In the genomic region with DNA sequence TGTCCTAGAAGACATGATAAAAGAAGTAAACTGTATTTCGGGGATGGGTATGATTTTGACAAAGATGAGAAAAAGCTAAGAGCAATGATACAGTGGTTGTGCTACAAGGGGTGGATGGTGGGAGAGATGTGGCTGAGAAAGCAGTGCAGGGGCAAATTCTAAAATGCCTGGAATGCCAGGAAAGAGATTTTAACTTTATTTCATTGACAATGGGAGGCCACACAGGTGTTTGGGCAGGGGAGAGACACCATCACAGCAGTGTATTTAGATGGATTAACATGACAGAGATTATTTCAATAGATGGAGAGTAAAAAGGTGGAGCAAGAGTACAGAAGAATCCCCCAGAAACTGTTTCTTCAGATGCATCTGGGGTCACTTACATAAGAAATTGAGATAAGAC, we compare ENCODE assay signal across 2 cellular contexts.
TF ChIP-seq lines count a peak whose summit lies in the region.

No MANE protein-coding gene starts in this region.

TF ChIP-seq in WTC11, 78 proteins besides CTCF, POLR2A, EP300 and RAD21 (continued from another document and continues in another):
- TF ChIP-seq TEAD4 (CRISPR knock-in tag; IDR thresholded peaks at IDR 0.05) (no peak), ZNF281 (CRISPR knock-in tag; IDR thresholded peaks at IDR 0.05) (no peak), CBFB (CRISPR knock-in tag; IDR thresholded peaks at IDR 0.05; ENCODE audit: low read depth) (no peak), ZNF416 (CRISPR knock-in tag; IDR thresholded peaks at IDR 0.05) (no peak), NR3C1 (CRISPR knock-in tag; conservative IDR thresholded peaks at IDR 0.05; ENCODE audit: low read depth) (no peak), ZNF232 (CRISPR knock-in tag; IDR thresholded peaks at IDR 0.05) (no peak), GABPB1 (CRISPR knock-in tag; IDR thresholded peaks at IDR 0.05) (no peak), MAX (CRISPR knock-in tag; IDR thresholded peaks at IDR 0.05) (no peak), ZNF671 (CRISPR knock-in tag; IDR thresholded peaks at IDR 0.05) (no peak)
- TF ChIP-seq, protein P1, sequence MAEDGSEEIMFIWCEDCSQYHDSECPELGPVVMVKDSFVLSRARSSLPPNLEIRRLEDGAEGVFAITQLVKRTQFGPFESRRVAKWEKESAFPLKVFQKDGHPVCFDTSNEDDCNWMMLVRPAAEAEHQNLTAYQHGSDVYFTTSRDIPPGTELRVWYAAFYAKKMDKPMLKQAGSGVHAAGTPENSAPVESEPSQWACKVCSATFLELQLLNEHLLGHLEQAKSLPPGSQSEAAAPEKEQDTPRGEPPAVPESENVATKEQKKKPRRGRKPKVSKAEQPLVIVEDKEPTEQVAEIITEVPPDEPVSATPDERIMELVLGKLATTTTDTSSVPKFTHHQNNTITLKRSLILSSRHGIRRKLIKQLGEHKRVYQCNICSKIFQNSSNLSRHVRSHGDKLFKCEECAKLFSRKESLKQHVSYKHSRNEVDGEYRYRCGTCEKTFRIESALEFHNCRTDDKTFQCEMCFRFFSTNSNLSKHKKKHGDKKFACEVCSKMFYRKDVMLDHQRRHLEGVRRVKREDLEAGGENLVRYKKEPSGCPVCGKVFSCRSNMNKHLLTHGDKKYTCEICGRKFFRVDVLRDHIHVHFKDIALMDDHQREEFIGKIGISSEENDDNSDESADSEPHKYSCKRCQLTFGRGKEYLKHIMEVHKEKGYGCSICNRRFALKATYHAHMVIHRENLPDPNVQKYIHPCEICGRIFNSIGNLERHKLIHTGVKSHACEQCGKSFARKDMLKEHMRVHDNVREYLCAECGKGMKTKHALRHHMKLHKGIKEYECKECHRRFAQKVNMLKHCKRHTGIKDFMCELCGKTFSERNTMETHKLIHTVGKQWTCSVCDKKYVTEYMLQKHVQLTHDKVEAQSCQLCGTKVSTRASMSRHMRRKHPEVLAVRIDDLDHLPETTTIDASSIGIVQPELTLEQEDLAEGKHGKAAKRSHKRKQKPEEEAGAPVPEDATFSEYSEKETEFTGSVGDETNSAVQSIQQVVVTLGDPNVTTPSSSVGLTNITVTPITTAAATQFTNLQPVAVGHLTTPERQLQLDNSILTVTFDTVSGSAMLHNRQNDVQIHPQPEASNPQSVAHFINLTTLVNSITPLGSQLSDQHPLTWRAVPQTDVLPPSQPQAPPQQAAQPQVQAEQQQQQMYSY (CRISPR knock-in tag; IDR thresholded peaks at IDR 0.05), result no peak
- TF ChIP-seq, protein P2, sequence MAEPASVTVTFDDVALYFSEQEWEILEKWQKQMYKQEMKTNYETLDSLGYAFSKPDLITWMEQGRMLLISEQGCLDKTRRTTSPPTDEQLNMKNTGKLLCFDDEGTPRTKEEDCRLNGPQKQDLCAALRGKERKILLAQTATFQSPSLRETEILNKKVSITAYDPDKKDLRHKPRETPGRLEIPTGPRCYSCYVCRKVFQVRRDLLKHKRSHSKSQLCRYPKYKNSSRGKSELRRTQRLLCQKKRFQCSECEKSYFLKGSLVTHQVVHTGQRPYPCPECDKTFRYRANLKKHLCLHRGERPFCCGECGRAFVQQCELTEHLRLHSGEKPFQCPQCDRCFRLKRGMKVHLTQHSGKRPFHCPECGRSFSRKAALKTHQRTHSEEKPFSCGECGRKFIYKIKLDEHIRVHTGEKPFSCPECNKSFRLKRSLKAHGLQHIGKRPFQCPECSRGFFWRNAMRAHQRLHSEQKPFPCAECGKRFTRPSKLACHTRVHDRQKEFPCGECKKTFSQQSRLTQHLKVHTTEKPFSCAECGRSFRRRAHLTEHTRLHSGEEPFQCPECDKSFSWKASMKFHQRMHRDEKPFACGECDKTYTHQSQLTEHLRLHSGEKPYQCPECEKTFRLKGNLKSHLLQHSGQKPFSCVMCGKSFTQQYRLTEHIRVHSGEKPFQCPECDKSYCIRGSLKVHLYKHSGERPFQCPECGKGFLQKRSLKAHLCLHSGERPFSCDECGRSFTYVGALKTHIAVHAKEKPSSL (CRISPR knock-in tag; conservative IDR thresholded peaks at IDR 0.05), result no peak
- TF ChIP-seq, protein P3, sequence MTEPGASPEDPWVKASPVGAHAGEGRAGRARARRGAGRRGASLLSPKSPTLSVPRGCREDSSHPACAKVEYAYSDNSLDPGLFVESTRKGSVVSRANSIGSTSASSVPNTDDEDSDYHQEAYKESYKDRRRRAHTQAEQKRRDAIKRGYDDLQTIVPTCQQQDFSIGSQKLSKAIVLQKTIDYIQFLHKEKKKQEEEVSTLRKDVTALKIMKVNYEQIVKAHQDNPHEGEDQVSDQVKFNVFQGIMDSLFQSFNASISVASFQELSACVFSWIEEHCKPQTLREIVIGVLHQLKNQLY (CRISPR knock-in tag; IDR thresholded peaks at IDR 0.05), result no peak
- TF ChIP-seq, protein P4, sequence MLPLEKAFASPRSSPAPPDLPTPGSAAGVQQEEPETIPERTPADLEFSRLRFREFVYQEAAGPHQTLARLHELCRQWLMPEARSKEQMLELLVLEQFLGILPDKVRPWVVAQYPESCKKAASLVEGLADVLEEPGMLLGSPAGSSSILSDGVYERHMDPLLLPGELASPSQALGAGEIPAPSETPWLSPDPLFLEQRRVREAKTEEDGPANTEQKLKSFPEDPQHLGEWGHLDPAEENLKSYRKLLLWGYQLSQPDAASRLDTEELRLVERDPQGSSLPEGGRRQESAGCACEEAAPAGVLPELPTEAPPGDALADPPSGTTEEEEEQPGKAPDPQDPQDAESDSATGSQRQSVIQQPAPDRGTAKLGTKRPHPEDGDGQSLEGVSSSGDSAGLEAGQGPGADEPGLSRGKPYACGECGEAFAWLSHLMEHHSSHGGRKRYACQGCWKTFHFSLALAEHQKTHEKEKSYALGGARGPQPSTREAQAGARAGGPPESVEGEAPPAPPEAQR (CRISPR knock-in tag; IDR thresholded peaks at IDR 0.05), result no peak

TF ChIP-seq in H1, 55 proteins besides CTCF, POLR2A, EP300 and RAD21:
- TF ChIP-seq SP1 (IDR thresholded peaks at IDR 0.05; ENCODE audit: low read depth, low read length), result 0 out of 2 replicates have a peak, but pooled peaks have one; percentile 44
- TF ChIP-seq SP2 (IDR thresholded peaks at IDR 0.05; ENCODE audit: low read length), result no peak
- 0 out of 2 replicates have a peak, but pooled peaks have one; percentile 12 for TF ChIP-seq YY1 (IDR thresholded peaks at IDR 0.05; ENCODE audit: low read depth, low read length)
- no peak for TF ChIP-seq TAF7 (optimal IDR thresholded peaks at IDR 0.05; ENCODE audit: borderline replicate concordance, low read depth, low read length)
- peak; percentile 85 for TF ChIP-seq TEAD4 (IDR thresholded peaks at IDR 0.05; ENCODE audit: low read depth, low read length)
- TF ChIP-seq TCF12 (IDR thresholded peaks at IDR 0.05; ENCODE audit: low read depth, low read length), result peak; percentile 86
- TF ChIP-seq, protein P5, sequence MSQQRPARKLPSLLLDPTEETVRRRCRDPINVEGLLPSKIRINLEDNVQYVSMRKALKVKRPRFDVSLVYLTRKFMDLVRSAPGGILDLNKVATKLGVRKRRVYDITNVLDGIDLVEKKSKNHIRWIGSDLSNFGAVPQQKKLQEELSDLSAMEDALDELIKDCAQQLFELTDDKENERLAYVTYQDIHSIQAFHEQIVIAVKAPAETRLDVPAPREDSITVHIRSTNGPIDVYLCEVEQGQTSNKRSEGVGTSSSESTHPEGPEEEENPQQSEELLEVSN (IDR thresholded peaks at IDR 0.05), result no peak
